Comparison of ENCODE assay signal across 22 cellular contexts in the genomic region with DNA sequence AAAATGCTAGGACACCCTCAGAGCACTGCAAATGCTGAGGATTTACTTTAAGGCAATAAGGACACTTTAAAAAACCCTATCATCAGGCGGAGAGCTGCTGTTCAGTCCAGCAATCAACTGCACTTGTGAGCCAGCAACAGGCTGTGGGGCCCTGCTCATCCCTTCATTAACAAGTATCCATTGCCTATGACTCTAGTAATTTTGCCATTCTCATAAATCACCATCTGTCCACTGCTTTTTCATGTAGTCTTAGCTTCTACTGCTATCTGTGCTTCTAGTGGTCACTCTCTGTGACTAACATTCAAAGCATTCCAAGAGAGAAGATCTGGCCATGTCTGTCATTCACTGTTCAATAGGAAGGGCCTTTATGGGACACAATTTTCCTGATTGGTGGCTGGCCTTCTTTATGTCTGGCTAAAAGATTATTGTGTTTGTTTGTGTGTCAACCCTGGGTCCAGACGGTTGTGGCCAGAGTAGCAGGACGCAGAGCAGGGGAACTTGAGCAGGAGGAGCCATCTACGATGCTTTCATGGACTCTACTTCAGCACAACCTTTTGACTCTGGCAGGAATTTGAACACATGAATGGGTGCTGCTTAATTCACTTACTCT. TPM values are rescaled to one million over a fixed set of nuclear protein-coding genes. Genes with fewer than 3 reads are reported as not detected.
DNase-seq lines count a peak whose midpoint lies in the region; ATAC-seq, FAIRE-seq and TF ChIP-seq lines count a peak whose summit lies in the region.
"Had no signal": no experiment of that assay in that cellular context is flagged by ENCODE, and none has a peak within 500 bp of the region (broad histone marks: within the 10 kb centered on the region; RNA-seq: fewer than 3 reads in every experiment).

No MANE protein-coding gene starts in this region.

- H3K79me2 ChIP-seq in K562 (ENCODE audit: control insufficient read depth, insufficient read depth, low read length): peaks cover 10% of the 10 kb centered on the region
- peaks cover 6% of the 10 kb centered on the region for H3K79me2 ChIP-seq in trophoblast cell (ENCODE audit: control insufficient read depth, insufficient read depth, low read length, poor library complexity)

- H2AK5ac ChIP-seq in trophoblast cell (ENCODE audit: low read length): no peak overlapping the region

- H3K4me3 Mint-ChIP-seq in naive thymus-derived CD8-positive, alpha-beta T cell: no peak overlapping the region
- H3K4me3 Mint-ChIP-seq: activated naive CD8-positive, alpha-beta T cell treated with anti-CD3 and anti-CD28 coated beads, Interleukin-2, amount 10 ng/mL, durations not matched to agents 7 days and 5 days; activated T-cell treated with anti-CD3 and anti-CD28 coated beads, Interleukin-2, amount 50 U/mL, for 72 hours; CD14-positive monocyte; endodermal cell had no signal

- H3K4me1 Mint-ChIP-seq in naive thymus-derived CD8-positive, alpha-beta T cell: peaks cover 11 to 25% (median 23%) of the 10 kb centered on the region in 4 donors

- no peak overlapping the region for H3K14ac ChIP-seq in trophoblast cell (ENCODE audit: low read length)

- CTCF ChIA-PET in K562 (lab: Yijun Ruan, JAX; ENCODE audit: low intra/inter-chr PET ratio): no interaction called here

- peak; percentile 19 for DNase-seq in ELF-1 (ENCODE audit: low read depth, low spot score)
- peak; percentile 10 for DNase-seq in NCI-H2227 (lab: John Stamatoyannopoulos, UW; ENCODE audit: unreplicated experiment)
- no peak for DNase-seq in K562 (ENCODE audit: extremely low read depth in 1 of 4, low spot score in 3 of 4)
- no peak for DNase-seq in trophoblast cell
- DNase-seq in cerebellum (ENCODE audit: low spot score): no peak
- no peak for DNase-seq in MG63
- DNase-seq in naive thymus-derived CD8-positive, alpha-beta T cell: no peak
- DNase-seq: activated naive CD8-positive, alpha-beta T cell treated with anti-CD3 and anti-CD28 coated beads, Interleukin-2, amount 10 ng/mL, durations not matched to agents 7 days and 5 days; activated T-cell treated with anti-CD3 and anti-CD28 coated beads, Interleukin-2, amount 50 U/mL, for 72 hours; central memory CD4-positive, alpha-beta T cell; endodermal cell; foreskin melanocyte; mammary epithelial cell; NCI-H187; NCI-H748 treated with DMSO at 0.1 percent for 48 hours; stimulated activated naive CD4-positive, alpha-beta T cell treated with Interleukin-2 at 50 U/mL for 16 hours; T1000; upper lobe of right lung had no signal

- no peak for TF ChIP-seq POLR2A in K562 (conservative IDR thresholded peaks at IDR 0.05)

- H4K12ac ChIP-seq in trophoblast cell (ENCODE audit: low read depth, low read length): no peak overlapping the region

- BruUV-seq in K562 (replicated peaks; lab: Mats Ljungman, UMichigan): no TSS peak

- H3K4me3 ChIP-seq in K562 (no peak overlapping the region), trophoblast cell (ENCODE audit: low read depth, low read length) (no peak overlapping the region), MG63 (no peak overlapping the region)
- H3K4me3 ChIP-seq: skin epidermis, upper lobe of right lung had no signal

- H2BK5ac ChIP-seq in trophoblast cell (ENCODE audit: low read depth, low read length, poor library complexity): no peak overlapping the region

- H3K4me1 ChIP-seq in K562 (replicated peaks in 1 of 2; ENCODE audit: control insufficient read depth in 2 of 2, insufficient read depth in 2 of 2, low read length in 2 of 2): peaks cover 3 to 4% of the 10 kb centered on the region in 2 experiments; a peak in 3 of 5 replicates
- H3K4me1 ChIP-seq in trophoblast cell (ENCODE audit: control insufficient read depth in 1 of 2, insufficient read depth in 2 of 2, low read length in 2 of 2): peaks cover 9 to 16% of the 10 kb centered on the region in 2 experiments
- H3K4me1 ChIP-seq: upper lobe of right lung had no signal

- no peaks in the 10 kb centered on the region for H3K27me3 Mint-ChIP-seq in naive thymus-derived CD8-positive, alpha-beta T cell
- H3K27me3 Mint-ChIP-seq: activated naive CD8-positive, alpha-beta T cell treated with anti-CD3 and anti-CD28 coated beads, Interleukin-2, amount 10 ng/mL, durations not matched to agents 7 days and 5 days had no signal

- H3K4ac ChIP-seq in trophoblast cell (ENCODE audit: low read depth, low read length): no peak overlapping the region

- no peak for TF ChIP-seq EP300 in K562 (IDR thresholded peaks at IDR 0.05; ENCODE audit: low read length)

- H3K36me3 ChIP-seq in K562 (ENCODE audit: control insufficient read depth, insufficient read depth, low read length) (no peaks in the 10 kb centered on the region), trophoblast cell (ENCODE audit: control insufficient read depth in 1 of 2, insufficient read depth in 2 of 2, low read length in 2 of 2) (no peaks in the 10 kb centered on the region), MG63 (no peaks in the 10 kb centered on the region)
- H3K36me3 ChIP-seq: upper lobe of right lung had no signal

- H3K79me1 ChIP-seq in trophoblast cell (ENCODE audit: low read length): peaks cover 20% of the 10 kb centered on the region

- H2BK12ac ChIP-seq in trophoblast cell (ENCODE audit: low read length): no peak overlapping the region

- H3K9me3 ChIP-seq in K562 (replicated peaks; ENCODE audit: control insufficient read depth, insufficient read depth, low read depth, low read length): no peaks in the 10 kb centered on the region
- H3K9me3 ChIP-seq in trophoblast cell (ENCODE audit: insufficient read depth, low read depth, low read length): no peaks in the 10 kb centered on the region
- H3K9me3 ChIP-seq in MG63: no peaks in the 10 kb centered on the region
- H3K9me3 ChIP-seq: upper lobe of right lung had no signal

- TF ChIP-seq CTCF in K562 (IDR thresholded peaks at IDR 0.05 in 2 of 3, conservative IDR thresholded peaks at IDR 0.05 in 1 of 3; ENCODE audit: insufficient read depth in 2 of 3, low read depth in 1 of 3, low read length in 3 of 3): peak in 2 of 3 experiments; percentile 19; a peak in 2 of 6 replicates

- H2AFZ ChIP-seq in K562 (ENCODE audit: low read depth, low read length): no peak overlapping the region
- no peak overlapping the region for H2AFZ ChIP-seq in trophoblast cell (ENCODE audit: insufficient read depth, low read length, poor library complexity)

- in situ Hi-C loops in K562 (cut with MboI): no loop called here

- no peak overlapping the region for H3K4me2 ChIP-seq in K562 (ENCODE audit: insufficient read depth, low read length)
- no peak overlapping the region for H3K4me2 ChIP-seq in trophoblast cell (ENCODE audit: low read length)

- H4K20me1 ChIP-seq in K562 (replicated peaks; ENCODE audit: control insufficient read depth, insufficient read depth, low read length): no peaks in the 10 kb centered on the region

- no peak overlapping the region for H3K18ac ChIP-seq in trophoblast cell (ENCODE audit: low read length)

- no peaks in the 10 kb centered on the region for H3K36me3 Mint-ChIP-seq in naive thymus-derived CD8-positive, alpha-beta T cell
- H3K36me3 Mint-ChIP-seq: CD14-positive monocyte had no signal

- ATAC-seq in K562: no peak
- ATAC-seq in naive thymus-derived CD8-positive, alpha-beta T cell: no peak
- ATAC-seq: activated T-cell treated with anti-CD3 and anti-CD28 coated beads, Interleukin-2, amount 50 U/mL, for 72 hours; upper lobe of right lung had no signal

- peak overlapping the region in 4 of 10 donors; percentile 11 to 44 (median 36) for H3K27ac Mint-ChIP-seq in naive thymus-derived CD8-positive, alpha-beta T cell
- H3K27ac Mint-ChIP-seq: activated naive CD8-positive, alpha-beta T cell treated with anti-CD3 and anti-CD28 coated beads, Interleukin-2, amount 10 ng/mL, durations not matched to agents 7 days and 5 days; CD14-positive monocyte; endodermal cell had no signal

- no peaks in the 10 kb centered on the region; a peak in 1 of 5 replicates for H3K27me3 ChIP-seq in K562 (ENCODE audit: control insufficient read depth in 2 of 2, insufficient read depth in 2 of 2, low read length in 2 of 2)
- H3K27me3 ChIP-seq in trophoblast cell (ENCODE audit: insufficient read depth, low read length): no peaks in the 10 kb centered on the region
- H3K27me3 ChIP-seq in MG63: no peaks in the 10 kb centered on the region
- H3K27me3 ChIP-seq: upper lobe of right lung had no signal

- POLR2A ChIA-PET in K562 (lab: Yijun Ruan, JAX): no interaction called here
- POLR2A ChIA-PET in naive thymus-derived CD8-positive, alpha-beta T cell (lab: Charles Lee): no interaction called here

- H2BK120ac ChIP-seq in trophoblast cell (ENCODE audit: insufficient read depth, low read length, poor library complexity): no peak overlapping the region

- H3K9me3 Mint-ChIP-seq in naive thymus-derived CD8-positive, alpha-beta T cell: no peaks in the 10 kb centered on the region
- H3K9me3 Mint-ChIP-seq: activated naive CD8-positive, alpha-beta T cell treated with anti-CD3 and anti-CD28 coated beads, Interleukin-2, amount 10 ng/mL, durations not matched to agents 7 days and 5 days; activated T-cell treated with anti-CD3 and anti-CD28 coated beads, Interleukin-2, amount 50 U/mL, for 72 hours; CD14-positive monocyte; endodermal cell had no signal

- H3K23ac ChIP-seq in trophoblast cell (ENCODE audit: low read length): no peak overlapping the region

- WGBS in K562 (ENCODE audit: insufficient coverage, low coverage, missing lambda C conversion rate): 22% methylated on average over 4 of the region's 4 CpGs
- WGBS in trophoblast cell (ENCODE audit: extremely low coverage, insufficient coverage, insufficient read length): no CpG with 5 or more reads among the region's 4 CpGs

- TF ChIP-seq RAD21 in K562 (CRISPR knock-in tag; conservative IDR thresholded peaks at IDR 0.05 in 1 of 2, IDR thresholded peaks at IDR 0.05 in 1 of 2): peak in 1 of 2 experiments; percentile 25; a peak in 1 of 4 replicates

- FAIRE-seq in K562 (lab: Jason Lieb, UNC): peak; percentile 26
- FAIRE-seq: GM12892 had no signal

- no peak overlapping the region for H3K9ac ChIP-seq in K562 (ENCODE audit: insufficient read depth in 1 of 2, low read depth in 2 of 2, low read length in 2 of 2)
- H3K9ac ChIP-seq in trophoblast cell (ENCODE audit: low read length): no peak overlapping the region

- no peaks in the 10 kb centered on the region for H3K9me1 ChIP-seq in K562 (ENCODE audit: control insufficient read depth, insufficient read depth, low read length)

- H4K91ac ChIP-seq in trophoblast cell (ENCODE audit: low read depth, low read length): no peak overlapping the region

- H3K27ac ChIP-seq in K562 (ENCODE audit: extremely low read depth, low read depth, low read length): no peak overlapping the region
- peak overlapping the region; percentile 29 for H3K27ac ChIP-seq in trophoblast cell (ENCODE audit: low read depth, low read length)
- H3K27ac ChIP-seq: HL-60, skin epidermis, upper lobe of right lung had no signal

- H4K8ac ChIP-seq in trophoblast cell (ENCODE audit: low read depth, low read length): no peak overlapping the region

- intact Hi-C loops in K562 (cut with micrococcal nuclease): no loop called here

RNA-seq across cellular contexts. Expression of gene KRAS, which starts 3.6 kb away (rescaled TPM):
- total RNA-seq in K562 (2011; cell fraction: chromatin; rRNA removed; ENCODE audit: low replicate concordance): 3.7 and 16.4 TPM in 2 replicates
- 1.7 and 3.3 TPM in 2 replicates for total RNA-seq in K562 (2011; cell fraction: nucleolus; rRNA removed)
- 10.5 and 22.4 TPM in 2 replicates for total RNA-seq in K562 (2011; cell fraction: nucleoplasm; rRNA removed)
- total RNA-seq in K562 (2014; rRNA removed) (7.2 and 8.1 TPM in 2 replicates), K562 (2014; rRNA removed; fragmentation: Illumina TruSeq; extraction: Trizol) (14.9 and 18.9 TPM in 2 replicates), K562 (2015; rRNA removed; fragmentation: Illumina TruSeq; extraction: Trizol) (12.2 and 12.7 TPM in 2 replicates), K562 (2021) (16.5 and 19.0 TPM in 2 replicates), cerebellum (38.5 TPM)
- polyA plus RNA-seq in K562 (2011; rRNA removed) (15.8 and 21.2 TPM in 2 replicates), K562 (2014; fragmentation: Illumina TruSeq; extraction: Trizol) (17.6 and 19.8 TPM in 2 replicates), K562 (2014; fragmentation: Nextera tagmentation; extraction: Ambion mirVana) (1 to 10 TPM; 7.4 to 8.4 TPM), K562 (2014; rRNA removed) (11.5 and 12.2 TPM in 2 replicates)
- 5.2 and 11.1 TPM in 2 replicates for polyA plus RNA-seq in K562 (2011; cell fraction: cytosol; rRNA removed)
- polyA plus RNA-seq in K562 (2011; cell fraction: nucleus; rRNA removed): 2.9 and 5.5 TPM in 2 replicates
- 10.2 and 10.3 TPM in 2 replicates for polyA plus RNA-seq in K562 (2012)
- polyA minus RNA-seq in K562 (2011; rRNA and poly(A)+ RNA removed): 16.2 and 19.1 TPM in 2 replicates
- polyA minus RNA-seq in K562 (2011; cell fraction: cytosol; rRNA and poly(A)+ RNA removed): 8.9 and 11.5 TPM in 2 replicates
- 6.1 and 9.4 TPM in 2 replicates for polyA minus RNA-seq in K562 (2011; cell fraction: nucleus; rRNA and poly(A)+ RNA removed)
- polyA plus RNA-seq in trophoblast cell (2013): 41.8 and 42.2 TPM in 2 replicates
- total RNA-seq in MG63 (2014; rRNA removed; shearing (Covaris generic); ENCODE audit: low replicate concordance): 4.1 and 6.1 TPM in 2 replicates
- total RNA-seq in naive thymus-derived CD8-positive, alpha-beta T cell: 10 to 100 TPM; 38.2 to 45.7 TPM
- polyA plus RNA-seq in naive thymus-derived CD8-positive, alpha-beta T cell: 10 to 100 TPM; 49.3 to 59.5 (median 53.3) TPM

RNA-seq across cellular contexts. Expression of gene ETFRF1, which starts 59.3 kb away (rescaled TPM):
- 9.3 and 28.3 TPM in 2 replicates for total RNA-seq in K562 (2011; cell fraction: chromatin; rRNA removed; ENCODE audit: low replicate concordance)
- 9.3 and 10.2 TPM in 2 replicates for total RNA-seq in K562 (2011; cell fraction: nucleolus; rRNA removed)
- total RNA-seq in K562 (2011; cell fraction: nucleoplasm; rRNA removed): 16.0 and 36.1 TPM in 2 replicates
- total RNA-seq in K562 (2014; rRNA removed) (16.4 and 18.6 TPM in 2 replicates), K562 (2014; rRNA removed; fragmentation: Illumina TruSeq; extraction: Trizol) (28.7 and 32.8 TPM in 2 replicates), K562 (2015; rRNA removed; fragmentation: Illumina TruSeq; extraction: Trizol) (27.6 and 32.4 TPM in 2 replicates), K562 (2021) (16.1 and 17.7 TPM in 2 replicates), cerebellum (31.8 TPM)
- polyA plus RNA-seq in K562 (2011; rRNA removed) (22.0 and 35.3 TPM in 2 replicates), K562 (2014; fragmentation: Illumina TruSeq; extraction: Trizol) (33.6 and 44.9 TPM in 2 replicates), K562 (2014; fragmentation: Nextera tagmentation; extraction: Ambion mirVana) (100 to 1,000 TPM; 101 to 107 TPM), K562 (2014; rRNA removed) (28.3 and 33.7 TPM in 2 replicates)
- 5.3 and 9.8 TPM in 2 replicates for polyA plus RNA-seq in K562 (2011; cell fraction: cytosol; rRNA removed)
- polyA plus RNA-seq in K562 (2011; cell fraction: nucleus; rRNA removed): 7.7 and 9.8 TPM in 2 replicates
- 18.9 and 35.0 TPM in 2 replicates for polyA plus RNA-seq in K562 (2012)
- 12.5 and 17.2 TPM in 2 replicates for polyA minus RNA-seq in K562 (2011; rRNA and poly(A)+ RNA removed)
- polyA minus RNA-seq in K562 (2011; cell fraction: cytosol; rRNA and poly(A)+ RNA removed): 6.5 and 6.9 TPM in 2 replicates
- polyA minus RNA-seq in K562 (2011; cell fraction: nucleus; rRNA and poly(A)+ RNA removed): 9.4 and 20.5 TPM in 2 replicates
- polyA plus RNA-seq in trophoblast cell (2013): 10.8 and 12.0 TPM in 2 replicates
- 25.6 and 71.4 TPM in 2 replicates for total RNA-seq in MG63 (2014; rRNA removed; shearing (Covaris generic); ENCODE audit: low replicate concordance)
- 10 to 100 TPM; 40.8 to 45.1 TPM for total RNA-seq in naive thymus-derived CD8-positive, alpha-beta T cell
- polyA plus RNA-seq in naive thymus-derived CD8-positive, alpha-beta T cell: 10 to 100 TPM; 39.8 to 53.5 (median 40.6) TPM

RNA-seq across cellular contexts. Expression of gene DNAI7, which starts 59.4 kb away (rescaled TPM):
- 0.25 TPM in 1 of 2 replicates, not detected in the other for total RNA-seq in K562 (2011; cell fraction: chromatin; rRNA removed; ENCODE audit: low replicate concordance)
- not detected in 2 replicates for total RNA-seq in K562 (2011; cell fraction: nucleolus; rRNA removed)
- total RNA-seq in K562 (2011; cell fraction: nucleoplasm; rRNA removed): not detected in 2 replicates
- total RNA-seq in K562 (2014; rRNA removed) (not detected in 2 replicates), K562 (2014; rRNA removed; fragmentation: Illumina TruSeq; extraction: Trizol) (0.15 and 0.73 TPM in 2 replicates), K562 (2015; rRNA removed; fragmentation: Illumina TruSeq; extraction: Trizol) (0.07 TPM in 1 of 2 replicates, not detected in the other), K562 (2021) (0.29 TPM in 1 of 2 replicates, not detected in the other), cerebellum (5.2 TPM)
- polyA plus RNA-seq in K562 (2011; rRNA removed) (0.16 and 0.32 TPM in 2 replicates), K562 (2014; fragmentation: Illumina TruSeq; extraction: Trizol) (0.18 and 0.19 TPM in 2 replicates), K562 (2014; fragmentation: Nextera tagmentation; extraction: Ambion mirVana) (under 1 TPM; 0.06 to 0.15 TPM), K562 (2014; rRNA removed) (0.76 TPM in 1 of 2 replicates, not detected in the other)
- polyA plus RNA-seq in K562 (2011; cell fraction: cytosol; rRNA removed): 0.04 TPM in 1 of 2 replicates, not detected in the other
- 0.10 TPM in 1 of 2 replicates, not detected in the other for polyA plus RNA-seq in K562 (2011; cell fraction: nucleus; rRNA removed)
- polyA plus RNA-seq in K562 (2012): 0.15 and 0.20 TPM in 2 replicates
- polyA minus RNA-seq in K562 (2011; rRNA and poly(A)+ RNA removed): 0.25 and 0.45 TPM in 2 replicates
- polyA minus RNA-seq in K562 (2011; cell fraction: cytosol; rRNA and poly(A)+ RNA removed): not detected in 2 replicates
- not detected in 2 replicates for polyA minus RNA-seq in K562 (2011; cell fraction: nucleus; rRNA and poly(A)+ RNA removed)
- polyA plus RNA-seq in trophoblast cell (2013): 0.27 and 0.33 TPM in 2 replicates
- total RNA-seq in MG63 (2014; rRNA removed; shearing (Covaris generic); ENCODE audit: low replicate concordance): 0.84 TPM in 1 of 2 replicates, not detected in the other
- total RNA-seq in naive thymus-derived CD8-positive, alpha-beta T cell: under 1 TPM; 0.57 to 0.82 TPM
- under 1 TPM in 2 of 3 donors, not detected in 1; 0.09 to 0.16 TPM for polyA plus RNA-seq in naive thymus-derived CD8-positive, alpha-beta T cell
- polyA plus RNA-seq: CD14-positive monocyte had no signal

Comparison
In these comparisons a context has a peak if more than half of its experiments do, and no peak if none do; other contexts are left out.
1. DNase-seq: peak in ELF-1 (single experiment) and NCI-H2227 (single experiment); none in K562 (0 of 4), trophoblast cell (0 of 2), cerebellum (single experiment), MG63 (single experiment) and naive thymus-derived CD8-positive, alpha-beta T cell (0 of 10).